Comparison of ENCODE assay signal across 8 cellular contexts in genomic region chr10:5889624-5890518, GRCh38. TPM values are rescaled to one million over a fixed set of nuclear protein-coding genes. Genes with fewer than 3 reads are reported as not detected.
DNase-seq lines count a peak whose midpoint lies in the region; ATAC-seq and TF ChIP-seq lines count a peak whose summit lies in the region.

ANKRD16 (minus strand) TSS chr10:5889893; CDS start chr10:5889354, 539 bp downstream.
FBH1 (plus strand) TSS chr10:5890243; CDS start chr10:5890346, 103 bp downstream.

- ATAC-seq in HG02642 (IDR thresholded peaks at IDR 0.05; ENCODE audit: poor library complexity, unreplicated experiment) (peak; percentile 88), Right ventricle myocardium inferior (peak; percentile 97)
- ATAC-seq in activated naive CD8-positive, alpha-beta T cell treated with anti-CD3 and anti-CD28 coated beads, Interleukin-2, amount 10 ng/mL, durations not matched to agents 7 days and 5 days (ENCODE audit: low read depth): peak; percentile 80

- H3K36me3 ChIP-seq in ovary (no peaks in the 10 kb centered on the region), thymus (ENCODE audit: control insufficient read depth, insufficient read depth) (peaks cover 3% of the 10 kb centered on the region)

- H3K27ac ChIP-seq in ovary (peak within 1 kb of the TSS; percentile 68 to 73), thymus (ENCODE audit: low read depth) (peak within 1 kb of the TSS; percentile 65)

- peak within 1 kb of the TSS; percentile 85 for H3K4me3 ChIP-seq in ovary
- peak within 1 kb of the TSS; percentile 77 for H3K4me3 ChIP-seq in thymus (ENCODE audit: low read length)

- no peaks in the 10 kb centered on the region for H3K27me3 Mint-ChIP-seq in activated naive CD8-positive, alpha-beta T cell treated with anti-CD3 and anti-CD28 coated beads, Interleukin-2, amount 10 ng/mL, durations not matched to agents 7 days and 5 days

- H3K4me1 ChIP-seq in ovary (ENCODE audit: insufficient read depth) (peaks cover 14% of the 10 kb centered on the region), thymus (ENCODE audit: control insufficient read depth, insufficient read depth, low read length) (peaks cover 41% of the 10 kb centered on the region)

- H3K27me3 ChIP-seq in ovary (no peaks in the 10 kb centered on the region), thymus (ENCODE audit: control insufficient read depth, insufficient read depth) (no peaks in the 10 kb centered on the region)

- POLR2A ChIA-PET in activated naive CD8-positive, alpha-beta T cell treated with anti-CD3 and anti-CD28 coated beads, Interleukin-2, amount 10 ng/mL, durations not matched to agents 7 days and 5 days (lab: Charles Lee): interaction anchor here (0.5 to 2.0 kb wide), 16 partner anchors 9 to 441 kb away, joined by 3 to 16 read pairs (median 3); partner anchors contain the start of genes GDI2, IL15RA and IL2RA

- peak within 1 kb of the TSS; percentile 77 for H3K27ac Mint-ChIP-seq in activated naive CD8-positive, alpha-beta T cell treated with anti-CD3 and anti-CD28 coated beads, Interleukin-2, amount 10 ng/mL, durations not matched to agents 7 days and 5 days

- peaks cover 25% of the 10 kb centered on the region for H3K36me3 Mint-ChIP-seq in activated naive CD8-positive, alpha-beta T cell treated with anti-CD3 and anti-CD28 coated beads, Interleukin-2, amount 10 ng/mL, durations not matched to agents 7 days and 5 days

- DNase-seq in NCI-H1105 (lab: John Stamatoyannopoulos, UW): peak; percentile 86
- DNase-seq in SKM-1 (lab: John Stamatoyannopoulos, UW; ENCODE audit: unreplicated experiment): peak; percentile 76
- DNase-seq in activated naive CD8-positive, alpha-beta T cell treated with anti-CD3 and anti-CD28 coated beads, Interleukin-2, amount 10 ng/mL, durations not matched to agents 7 days and 5 days: peak; percentile 99
- DNase-seq in Right ventricle myocardium inferior (ENCODE audit: missing footprints): peak; percentile 98
- DNase-seq in ovary: peak; percentile 99 to 100 (median 99)

- peaks cover 34% of the 10 kb centered on the region for H3K4me1 Mint-ChIP-seq in activated naive CD8-positive, alpha-beta T cell treated with anti-CD3 and anti-CD28 coated beads, Interleukin-2, amount 10 ng/mL, durations not matched to agents 7 days and 5 days

- no peaks in the 10 kb centered on the region for H3K9me3 Mint-ChIP-seq in activated naive CD8-positive, alpha-beta T cell treated with anti-CD3 and anti-CD28 coated beads, Interleukin-2, amount 10 ng/mL, durations not matched to agents 7 days and 5 days

- 0 to 1% (median 1%) methylated on average over 53 to 120 of the region's 120 CpGs for WGBS in ovary, 3 donors
- WGBS in thymus: under 1% methylated on average over 120 of the region's 120 CpGs

- H3K9me3 ChIP-seq in ovary (no peaks in the 10 kb centered on the region), thymus (ENCODE audit: control insufficient read depth) (no peaks in the 10 kb centered on the region)

- intact Hi-C loops in Right ventricle myocardium inferior (cut with DNase I) (loop anchor here (5.0 kb wide), 3 partner anchors 47 to 208 kb away; partner anchors contain the start of genes GDI2 and TASOR2), ovary (cut with DNase I) (loop anchor here in 2 of 4 donors (5.0 to 10.0 kb wide), 2 partner anchors 55 to 78 kb away; partner anchors contain the start of gene GDI2 (in 1 of the 2))

- peak; percentile 37 for TF ChIP-seq EP300 in ovary (IDR thresholded peaks at IDR 0.05)

- TF ChIP-seq POLR2A in GM10847 (IDR thresholded peaks at IDR 0.05; ENCODE audit: extremely low read depth, insufficient read length) (peak; percentile 72), ovary (IDR thresholded peaks at IDR 0.05) (peak; percentile 54)

- TF ChIP-seq CTCF in ovary (IDR thresholded peaks at IDR 0.05): no peak

- peak within 1 kb of the TSS; percentile 96 for H3K4me3 Mint-ChIP-seq in activated naive CD8-positive, alpha-beta T cell treated with anti-CD3 and anti-CD28 coated beads, Interleukin-2, amount 10 ng/mL, durations not matched to agents 7 days and 5 days

RNA-seq across cellular contexts. Expression of gene ANKRD16, which starts in this region (rescaled TPM):
- 1 to 10 TPM; 6.2 to 6.3 TPM for total RNA-seq in activated naive CD8-positive, alpha-beta T cell treated with anti-CD3 and anti-CD28 coated beads, Interleukin-2, amount 10 ng/mL, durations not matched to agents 7 days and 5 days
- 2.5 TPM for total RNA-seq in Right ventricle myocardium inferior
- 10 to 100 TPM in 4 of 7 donors, 1 to 10 TPM in 3; 8.6 to 15.3 (median 10.0) TPM for total RNA-seq in ovary
- polyA plus RNA-seq in ovary: 1 to 10 TPM; 6.6 to 7.8 TPM
- polyA plus RNA-seq in thymus: 6.4 TPM

RNA-seq across cellular contexts. Expression of gene FBH1, which starts in this region (rescaled TPM):
- 10 to 100 TPM; 71.6 to 72.9 TPM for total RNA-seq in activated naive CD8-positive, alpha-beta T cell treated with anti-CD3 and anti-CD28 coated beads, Interleukin-2, amount 10 ng/mL, durations not matched to agents 7 days and 5 days
- total RNA-seq in Right ventricle myocardium inferior: 78.1 TPM
- total RNA-seq in ovary: 10 to 100 TPM; 54.6 to 80.3 (median 78.3) TPM
- 10 to 100 TPM; 46.4 to 64.1 TPM for polyA plus RNA-seq in ovary
- polyA plus RNA-seq in thymus: 52.8 TPM

Comparison
In these comparisons a context has a peak if more than half of its experiments do, and no peak if none do; other contexts are left out.
1. Peak in every context shown above with its lines: DNase-seq, ATAC-seq, H3K4me3 ChIP-seq and H3K27ac ChIP-seq.